Comparison of ENCODE assay signal across 1 cellular context in the genomic region with DNA sequence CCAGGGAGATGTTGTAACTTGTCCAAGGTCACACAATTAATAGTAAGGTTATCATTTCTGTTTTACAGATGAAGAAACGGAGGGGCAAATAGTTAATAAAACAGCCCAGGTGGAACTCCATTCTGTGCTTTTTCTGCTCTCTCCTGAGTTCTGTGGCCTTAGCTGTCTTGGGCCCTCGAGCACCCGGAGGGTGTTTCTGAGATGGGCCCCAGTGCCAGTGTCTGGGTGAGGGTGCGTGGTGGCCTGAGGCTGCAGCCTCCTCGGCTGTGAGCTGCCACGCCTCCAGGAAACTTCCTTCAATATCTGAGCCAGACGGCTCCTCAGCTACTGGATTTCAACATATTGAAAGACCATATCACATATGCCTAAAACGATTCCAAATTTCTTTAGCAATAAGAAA.
TF ChIP-seq lines count a peak whose summit lies in the region.

No MANE protein-coding gene starts in this region.

TF ChIP-seq in WTC11, 78 proteins besides CTCF, POLR2A, EP300 and RAD21 (continued from another document):
- TF ChIP-seq, protein P1, sequence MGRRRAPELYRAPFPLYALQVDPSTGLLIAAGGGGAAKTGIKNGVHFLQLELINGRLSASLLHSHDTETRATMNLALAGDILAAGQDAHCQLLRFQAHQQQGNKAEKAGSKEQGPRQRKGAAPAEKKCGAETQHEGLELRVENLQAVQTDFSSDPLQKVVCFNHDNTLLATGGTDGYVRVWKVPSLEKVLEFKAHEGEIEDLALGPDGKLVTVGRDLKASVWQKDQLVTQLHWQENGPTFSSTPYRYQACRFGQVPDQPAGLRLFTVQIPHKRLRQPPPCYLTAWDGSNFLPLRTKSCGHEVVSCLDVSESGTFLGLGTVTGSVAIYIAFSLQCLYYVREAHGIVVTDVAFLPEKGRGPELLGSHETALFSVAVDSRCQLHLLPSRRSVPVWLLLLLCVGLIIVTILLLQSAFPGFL (CRISPR knock-in tag; IDR thresholded peaks at IDR 0.05; ENCODE audit: borderline replicate concordance): no peak
- TF ChIP-seq JAZF1 (CRISPR knock-in tag; IDR thresholded peaks at IDR 0.05): no peak
